Comparison of ENCODE assay signal across 36 cellular contexts in the genomic region with DNA sequence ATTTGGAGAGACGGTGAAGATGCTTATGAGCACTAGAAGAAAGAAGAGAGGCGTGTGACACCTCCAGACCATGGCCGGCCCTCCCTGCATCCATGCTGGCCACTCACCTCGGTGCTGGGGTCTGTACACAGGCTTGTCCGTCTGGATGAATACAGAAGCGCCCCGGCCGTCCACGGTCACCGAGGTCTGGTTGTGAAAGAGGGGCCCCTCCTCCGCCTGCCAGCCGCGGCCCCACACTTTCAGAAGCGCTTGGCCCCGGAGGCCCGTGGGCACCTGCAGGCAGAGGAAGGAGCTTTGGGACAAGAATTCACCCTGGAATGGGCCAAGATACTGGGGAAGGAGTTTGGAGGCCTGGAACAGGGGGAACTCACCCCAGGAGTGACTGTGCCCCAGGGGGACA. TPM values are rescaled to one million over a fixed set of nuclear protein-coding genes. Genes with fewer than 3 reads are reported as not detected.
"Had no signal": no experiment of that assay in that cellular context is flagged by ENCODE, and none has a peak within 500 bp of the region (broad histone marks: within the 10 kb centered on the region; RNA-seq: fewer than 3 reads in every experiment).

No MANE protein-coding gene starts in this region.

- H3K4me3 ChIP-seq: adrenal gland, body of pancreas, cardiac muscle cell had no signal

- ATAC-seq: activated CD8-positive, alpha-beta T cell treated with anti-CD3 and anti-CD28 coated beads for 36 hours; activated naive CD4-positive, alpha-beta T cell treated with anti-CD3 and anti-CD28 coated beads, Interleukin-2, amount 50 U/mL, for 72 hours; activated T-cell treated with anti-CD3 and anti-CD28 coated beads, Interleukin-2, amount 50 U/mL, for 4 hours; activated T-cell treated with anti-CD3 and anti-CD28 coated beads, Interleukin-2, amount 50 U/mL, for 72 hours; activated T-helper 17 cell treated with anti-CD3 and anti-CD28 coated beads, Interleukin-2, amount 50 U/mL, for 72 hours; body of pancreas had no signal

- H3K4me3 Mint-ChIP-seq: activated B cell treated with CpG ODN at 0.5 μM for 24 hours; activated CD4-positive, alpha-beta memory T cell treated with anti-CD3 and anti-CD28 coated beads for 36 hours; activated CD4-positive, alpha-beta T cell treated with anti-CD3 and anti-CD28 coated beads, Interleukin-2, amount 10 ng/mL, durations not matched to agents 24 days and 14 days; activated CD8-positive, alpha-beta T cell treated with anti-CD3 and anti-CD28 coated beads for 36 hours; activated naive CD4-positive, alpha-beta T cell treated with anti-CD3 and anti-CD28 coated beads for 36 hours; activated naive CD8-positive, alpha-beta T cell treated with anti-CD3 and anti-CD28 coated beads for 36 hours; activated T-cell treated with anti-CD3 and anti-CD28 coated beads, Interleukin-2, amount 50 U/mL, for 4 hours; activated T-cell treated with anti-CD3 and anti-CD28 coated beads, Interleukin-2, amount 50 U/mL, for 72 hours; activated T-helper 1 cell treated with anti-CD3 and anti-CD28 coated beads, Interleukin-12 subunit alpha, Interleukin-12 subunit beta, Interleukin-2, Interleukin-4 antibody, amounts not matched to agents 30 ng/mL and 10 ng/mL and 1 ng/mL, durations not matched to agents 14 hours and 24 hours and 36 hours; activated T-helper 17 cell treated with anti-CD3 and anti-CD28 coated beads, Interleukin-2, amount 50 U/mL, for 72 hours; central memory CD8-positive, alpha-beta T cell; T-helper 1 cell treated with Interleukin-12 subunit alpha and Interleukin-12 subunit beta and Interleukin-4 antibody, amounts not matched to agents 30 μg/mL and 1 μg/mL, for 36 hours; T-helper 2 cell treated with Interferon-gamma antibody and Interleukin-4, amounts not matched to agents 5 μg/mL and 100 μg/mL, for 36 hours had no signal

- H3K36me3 Mint-ChIP-seq: activated naive CD4-positive, alpha-beta T cell treated with anti-CD3 and anti-CD28 coated beads, Interleukin-2, amount 50 U/mL, for 72 hours; activated naive CD8-positive, alpha-beta T cell treated with anti-CD3 and anti-CD28 coated beads for 36 hours had no signal

- H3K27me3 ChIP-seq: adrenal gland, body of pancreas, cardiac muscle cell had no signal

- H3K36me3 ChIP-seq: adrenal gland, cardiac muscle cell had no signal

- H3K9me3 ChIP-seq: adrenal gland had no signal

- H3K4me1 Mint-ChIP-seq: activated B cell treated with CpG ODN at 0.5 μM for 24 hours; activated CD4-positive, alpha-beta T cell treated with anti-CD3 and anti-CD28 coated beads, Interleukin-2, amount 10 ng/mL, durations not matched to agents 24 days and 14 days; activated naive CD8-positive, alpha-beta T cell treated with anti-CD3 and anti-CD28 coated beads for 36 hours; activated T-helper 17 cell treated with anti-CD3 and anti-CD28 coated beads, Interleukin-2, amount 50 U/mL, for 72 hours; central memory CD8-positive, alpha-beta T cell had no signal

- H3K4me1 ChIP-seq: adrenal gland, body of pancreas had no signal

- H3K27ac Mint-ChIP-seq: activated B cell treated with CpG ODN at 0.5 μM for 24 hours; activated CD4-positive, alpha-beta memory T cell treated with anti-CD3 and anti-CD28 coated beads for 36 hours; activated CD4-positive, alpha-beta T cell treated with anti-CD3 and anti-CD28 coated beads, Interleukin-2, amount 10 ng/mL, durations not matched to agents 24 days and 14 days; activated CD8-positive, alpha-beta T cell treated with anti-CD3 and anti-CD28 coated beads for 36 hours; activated naive CD4-positive, alpha-beta T cell treated with anti-CD3 and anti-CD28 coated beads for 36 hours; activated naive CD4-positive, alpha-beta T cell treated with anti-CD3 and anti-CD28 coated beads, Interleukin-2, amount 50 U/mL, for 72 hours; activated naive CD8-positive, alpha-beta T cell treated with anti-CD3 and anti-CD28 coated beads for 36 hours; activated T-cell treated with anti-CD3 and anti-CD28 coated beads, Interleukin-2, amount 50 U/mL, for 72 hours; activated T-helper 1 cell treated with anti-CD3 and anti-CD28 coated beads, Interleukin-12 subunit alpha, Interleukin-12 subunit beta, Interleukin-2, Interleukin-4 antibody, amounts not matched to agents 30 ng/mL and 10 ng/mL and 1 ng/mL, durations not matched to agents 14 hours and 24 hours and 36 hours; activated T-helper 17 cell treated with anti-CD3 and anti-CD28 coated beads, Interleukin-2, amount 50 U/mL, for 72 hours; T-helper 1 cell treated with Interleukin-12 subunit alpha and Interleukin-12 subunit beta and Interleukin-4 antibody, amounts not matched to agents 30 μg/mL and 1 μg/mL, for 36 hours had no signal

- DNase-seq: activated B cell treated with CpG ODN at 0.5 μM for 24 hours; activated CD4-positive, alpha-beta memory T cell treated with anti-CD3 and anti-CD28 coated beads for 36 hours; activated CD4-positive, alpha-beta T cell treated with anti-CD3 and anti-CD28 coated beads for 4 hours; activated CD4-positive, alpha-beta T cell treated with anti-CD3 and anti-CD28 coated beads, Interleukin-2, amount 10 ng/mL, durations not matched to agents 24 days and 14 days; activated CD4-positive, alpha-beta T cell treated with anti-CD3 and anti-CD28 coated beads, Interleukin-2, amount 50 U/mL, for 1 hour; activated CD4-positive, alpha-beta T cell treated with anti-CD3 and anti-CD28 coated beads, Interleukin-2, amount 50 U/mL, for 4 hours; activated CD4-positive, CD25-positive, alpha-beta regulatory T cell treated with anti-CD3 and anti-CD28 coated beads, Interleukin-2, amount 50 U/mL, for 72 hours; activated CD8-positive, alpha-beta memory T cell treated with anti-CD3 and anti-CD28 coated beads, Interleukin-2, amount 50 U/mL, for 4 hours; activated CD8-positive, alpha-beta T cell treated with anti-CD3 and anti-CD28 coated beads for 36 hours; activated effector memory CD4-positive, alpha-beta T cell treated with anti-CD3 and anti-CD28 coated beads, Interleukin-2, amount 50 U/mL, for 16 hours; activated gamma-delta T cell treated with Interleukin-2 at 50 U/mL for 16 hours; activated naive CD4-positive, alpha-beta T cell; activated naive CD4-positive, alpha-beta T cell treated with anti-CD3 and anti-CD28 coated beads for 36 hours; activated naive CD4-positive, alpha-beta T cell treated with anti-CD3 and anti-CD28 coated beads, Interleukin-2, amount 50 U/mL, for 16 hours; activated naive CD8-positive, alpha-beta T cell treated with anti-CD3 and anti-CD28 coated beads for 36 hours; activated T-cell treated with anti-CD3 and anti-CD28 coated beads for 4 hours; activated T-cell treated with anti-CD3 and anti-CD28 coated beads, Interleukin-2, amount 50 U/mL, for 1 hour; activated T-cell treated with anti-CD3 and anti-CD28 coated beads, Interleukin-2, amount 50 U/mL, for 4 hours; activated T-cell treated with anti-CD3 and anti-CD28 coated beads, Interleukin-2, amount 50 U/mL, for 72 hours; adrenal gland; amniotic stem cell; aorta; body of pancreas; caudate nucleus; cerebellar nuclear complex; T-helper 1 cell; T-helper 2 cell; T-helper 9 cell had no signal

- H3K27ac ChIP-seq: adrenal gland, body of pancreas, cardiac muscle cell, VCaP had no signal

- H3K27me3 Mint-ChIP-seq: activated CD4-positive, alpha-beta memory T cell treated with anti-CD3 and anti-CD28 coated beads for 36 hours; activated T-helper 17 cell treated with anti-CD3 and anti-CD28 coated beads, Interleukin-2, amount 50 U/mL, for 72 hours had no signal

- H3K9me3 Mint-ChIP-seq: activated CD4-positive, alpha-beta T cell treated with anti-CD3 and anti-CD28 coated beads, Interleukin-2, amount 10 ng/mL, durations not matched to agents 24 days and 14 days; activated T-helper 1 cell treated with anti-CD3 and anti-CD28 coated beads, Interleukin-12 subunit alpha, Interleukin-12 subunit beta, Interleukin-2, Interleukin-4 antibody, amounts not matched to agents 30 ng/mL and 10 ng/mL and 1 ng/mL, durations not matched to agents 14 hours and 24 hours and 36 hours; activated T-helper 17 cell treated with anti-CD3 and anti-CD28 coated beads, Interleukin-2, amount 50 U/mL, for 72 hours; T-helper 1 cell treated with Interleukin-12 subunit alpha and Interleukin-12 subunit beta and Interleukin-4 antibody, amounts not matched to agents 30 μg/mL and 1 μg/mL, for 36 hours; T-helper 2 cell treated with Interferon-gamma antibody and Interleukin-4, amounts not matched to agents 5 μg/mL and 100 μg/mL, for 36 hours had no signal

RNA-seq across cellular contexts. Expression of gene CPAMD8, which starts 15.1 kb away (rescaled TPM):
- total RNA-seq: activated CD8-positive, alpha-beta T cell treated with anti-CD3 and anti-CD28 coated beads for 36 hours had no signal
